8 cellular contexts compared by ENCODE assay signal in genomic region chr20:20712474-20713243, GRCh38. TPM values are rescaled to one million over a fixed set of nuclear protein-coding genes. Genes with fewer than 3 reads are reported as not detected.
DNase-seq lines count a peak whose midpoint lies in the region; ATAC-seq lines count a peak whose summit lies in the region.

RALGAPA2 (minus strand) TSS chr20:20712644; CDS start chr20:20712480, 164 bp downstream.

- peak within 1 kb of the TSS; percentile 80 for H2BK15ac ChIP-seq in mesenchymal stem cell (ENCODE audit: low read depth, poor library complexity, severe bottlenecking)

- peaks cover 29% of the 10 kb centered on the region for H3K4me1 Mint-ChIP-seq in activated CD8-positive, alpha-beta memory T cell treated with anti-CD3 and anti-CD28 coated beads, Interleukin-2, amount 10 ng/mL, durations not matched to agents 7 days and 5 days

- peaks cover 6% of the 10 kb centered on the region for H3K36me3 Mint-ChIP-seq in activated CD8-positive, alpha-beta memory T cell treated with anti-CD3 and anti-CD28 coated beads, Interleukin-2, amount 10 ng/mL, durations not matched to agents 7 days and 5 days

- H3K14ac ChIP-seq in mesenchymal stem cell (ENCODE audit: low read length in 2 of 2): peak within 1 kb of the TSS in 1 of 2 experiments; percentile 83

- peak within 1 kb of the TSS; percentile 7 to 89 for H3K23ac ChIP-seq in mesenchymal stem cell (ENCODE audit: low read length in 2 of 2)

- peaks cover 2% of the 10 kb centered on the region for H3K27me3 Mint-ChIP-seq in activated CD8-positive, alpha-beta memory T cell treated with anti-CD3 and anti-CD28 coated beads, Interleukin-2, amount 10 ng/mL, durations not matched to agents 7 days and 5 days

- H3K4me2 ChIP-seq in mesenchymal stem cell (ENCODE audit: low read length, poor library complexity, severe bottlenecking): peak within 1 kb of the TSS; percentile 98

- no peak within 1 kb of the TSS for H2AK5ac ChIP-seq in mesenchymal stem cell (ENCODE audit: low read length, severe bottlenecking)

- no peaks in the 10 kb centered on the region for H3K27me3 ChIP-seq in NT2/D1 (ENCODE audit: insufficient read depth, insufficient read length)
- no peaks in the 10 kb centered on the region for H3K27me3 ChIP-seq in endocrine pancreas (ENCODE audit: control insufficient read depth, insufficient read depth, low read length)
- H3K27me3 ChIP-seq in mesenchymal stem cell (ENCODE audit: control insufficient read depth in 1 of 2, insufficient read depth in 1 of 2, low read length in 2 of 2): no peaks in the 10 kb centered on the region

- no peaks in the 10 kb centered on the region for H3K9me3 ChIP-seq in NT2/D1 (ENCODE audit: insufficient read depth, low read length)
- H3K9me3 ChIP-seq in endocrine pancreas (ENCODE audit: control insufficient read depth, low read length): no peaks in the 10 kb centered on the region
- no peaks in the 10 kb centered on the region for H3K9me3 ChIP-seq in mesenchymal stem cell (ENCODE audit: control insufficient read depth, low read length)

- H3K18ac ChIP-seq in mesenchymal stem cell (ENCODE audit: low read depth in 1 of 2, low read length in 2 of 2): peak within 1 kb of the TSS; percentile 61 to 89

- peak; percentile 92 for DNase-seq in COLO829 (ENCODE audit: low spot score)
- DNase-seq in HUDEP-2 (lab: John Stamatoyannopoulos, UW; ENCODE audit: unreplicated experiment in 76 of 76): peak; percentile 26 to 99 (median 92)
- DNase-seq in NT2/D1 (ENCODE audit: low read depth, low spot score): peak; percentile 93
- DNase-seq in activated CD8-positive, alpha-beta memory T cell treated with anti-CD3 and anti-CD28 coated beads, Interleukin-2, amount 10 ng/mL, durations not matched to agents 7 days and 5 days: peak; percentile 96
- DNase-seq in mesenchymal stem cell: peak; percentile 99
- DNase-seq in stimulated activated CD8-positive, alpha-beta memory T cell treated with anti-CD3 and anti-CD28 coated beads, Interleukin-12 subunit alpha, Interleukin-12 subunit beta, amount 100 ng/mL, for 4 hours (ENCODE audit: low read depth): peak; percentile 92

- peak within 1 kb of the TSS; percentile 88 for H3K27ac Mint-ChIP-seq in activated CD8-positive, alpha-beta memory T cell treated with anti-CD3 and anti-CD28 coated beads, Interleukin-2, amount 10 ng/mL, durations not matched to agents 7 days and 5 days

- peak within 1 kb of the TSS in 1 of 2 experiments; percentile 7 for H2BK12ac ChIP-seq in mesenchymal stem cell (ENCODE audit: low read length in 2 of 2)

- peak within 1 kb of the TSS; percentile 81 for H2BK5ac ChIP-seq in mesenchymal stem cell (ENCODE audit: low read depth, low read length, poor library complexity, severe bottlenecking)

- H3K9ac ChIP-seq in NT2/D1 (ENCODE audit: insufficient read length, low read depth) (peak within 1 kb of the TSS; percentile 86), endocrine pancreas (ENCODE audit: control insufficient read depth, insufficient read depth, low read length) (peak within 1 kb of the TSS; percentile 68), mesenchymal stem cell (ENCODE audit: low read length) (peak within 1 kb of the TSS; percentile 83)

- peak; percentile 93 for ATAC-seq in GM21381 (IDR thresholded peaks at IDR 0.05; ENCODE audit: unreplicated experiment)
- ATAC-seq in activated CD8-positive, alpha-beta memory T cell treated with anti-CD3 and anti-CD28 coated beads, Interleukin-2, amount 10 ng/mL, durations not matched to agents 7 days and 5 days: peak; percentile 97

- H3K36me3 ChIP-seq in NT2/D1 (ENCODE audit: insufficient read depth, insufficient read length, low read length) (no peaks in the 10 kb centered on the region), endocrine pancreas (ENCODE audit: control insufficient read depth, insufficient read depth, low read length) (no peaks in the 10 kb centered on the region), mesenchymal stem cell (ENCODE audit: control insufficient read depth in 1 of 2, insufficient read depth in 2 of 2, low read depth in 1 of 2, low read length in 2 of 2) (no peaks in the 10 kb centered on the region)

- H3K4me1 ChIP-seq in NT2/D1 (ENCODE audit: insufficient read depth, insufficient read length): no peaks in the 10 kb centered on the region
- peaks cover 18% of the 10 kb centered on the region for H3K4me1 ChIP-seq in endocrine pancreas (ENCODE audit: control insufficient read depth, insufficient read depth, low read length)
- H3K4me1 ChIP-seq in mesenchymal stem cell (ENCODE audit: control insufficient read depth, insufficient read depth, low read depth, low read length): peaks cover 9% of the 10 kb centered on the region

- peak within 1 kb of the TSS; percentile 28 for H4K91ac ChIP-seq in mesenchymal stem cell (ENCODE audit: low read length)

- peak within 1 kb of the TSS; percentile 84 for H3K4me3 Mint-ChIP-seq in activated CD8-positive, alpha-beta memory T cell treated with anti-CD3 and anti-CD28 coated beads, Interleukin-2, amount 10 ng/mL, durations not matched to agents 7 days and 5 days

- CTCF ChIA-PET in activated CD8-positive, alpha-beta memory T cell treated with anti-CD3 and anti-CD28 coated beads, Interleukin-2, amount 10 ng/mL, durations not matched to agents 7 days and 5 days (lab: Charles Lee): interaction anchor here (0.8 to 1.2 kb wide), 3 partner anchors 10 to 118 kb away, joined by 3 read pairs; no protein-coding TSS in a partner anchor

- peak within 1 kb of the TSS; percentile 39 for H3K27ac ChIP-seq in mesenchymal stem cell (ENCODE audit: low read length, poor library complexity, severe bottlenecking)

- H3K4me3 ChIP-seq in NT2/D1 (ENCODE audit: insufficient read length, low read depth) (peak within 1 kb of the TSS; percentile 74), endocrine pancreas (ENCODE audit: control insufficient read depth, insufficient read depth, low read length) (peak within 1 kb of the TSS; percentile 88), mesenchymal stem cell (ENCODE audit: insufficient read depth in 1 of 2, low read depth in 1 of 2, low read length in 2 of 2) (peak within 1 kb of the TSS; percentile 75 to 85)

- H2AFZ ChIP-seq in mesenchymal stem cell (ENCODE audit: low read depth, low read length): peak within 1 kb of the TSS; percentile 99

- peak within 1 kb of the TSS; percentile 42 to 76 for H3K4ac ChIP-seq in mesenchymal stem cell (ENCODE audit: low read depth in 1 of 2, low read length in 2 of 2)

- H3K79me1 ChIP-seq in mesenchymal stem cell (replicated peaks; ENCODE audit: low read length, poor library complexity, severe bottlenecking): peaks cover 16% of the 10 kb centered on the region

- H2BK120ac ChIP-seq in mesenchymal stem cell (ENCODE audit: low read depth, low read length): no peak within 1 kb of the TSS

- WGBS in mesenchymal stem cell: under 1% methylated on average over 79 of the region's 87 CpGs

- no peaks in the 10 kb centered on the region for H3K9me3 Mint-ChIP-seq in activated CD8-positive, alpha-beta memory T cell treated with anti-CD3 and anti-CD28 coated beads, Interleukin-2, amount 10 ng/mL, durations not matched to agents 7 days and 5 days (ENCODE audit: low read depth)

- H4K8ac ChIP-seq in mesenchymal stem cell (ENCODE audit: low read length): peak within 1 kb of the TSS; percentile 99

RNA-seq across cellular contexts. Expression of gene RALGAPA2, which starts in this region (rescaled TPM):
- 10 to 100 TPM; 11.7 to 16.0 TPM for total RNA-seq in activated CD8-positive, alpha-beta memory T cell treated with anti-CD3 and anti-CD28 coated beads, Interleukin-2, amount 10 ng/mL, durations not matched to agents 7 days and 5 days
- polyA plus RNA-seq in mesenchymal stem cell (2013, experiment 1 of 2): 2.2 TPM
- 2.5 TPM for polyA plus RNA-seq in mesenchymal stem cell (2013, experiment 2 of 2)

Comparison
In these comparisons a context has a peak if more than half of its experiments do, and no peak if none do; other contexts are left out.
1. Peak in every context shown above with its lines: DNase-seq, ATAC-seq, H3K4me3 ChIP-seq and H3K27ac ChIP-seq.